ENCODE assay signal across 23 cellular contexts in the genomic region with DNA sequence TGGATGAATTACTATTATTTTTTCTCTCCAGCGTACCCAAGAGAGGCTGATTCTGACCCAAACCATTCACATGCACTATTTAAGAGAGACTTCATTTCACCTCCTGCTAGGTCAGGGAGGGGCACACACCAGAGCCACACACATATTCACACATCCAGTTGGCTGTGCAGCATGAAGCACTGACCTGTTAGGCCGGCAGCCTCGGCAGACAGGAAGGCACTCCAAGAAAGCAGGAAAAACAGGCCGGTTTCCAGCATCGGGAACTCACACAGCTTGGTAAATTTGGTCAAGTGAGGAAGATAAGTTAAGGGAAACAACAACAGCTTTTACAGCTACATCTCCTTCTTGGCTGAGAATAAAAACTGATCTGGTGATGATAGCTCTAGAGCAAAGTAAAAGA.
"Had no signal": no experiment of that assay in that cellular context is flagged by ENCODE, and none has a peak within 500 bp of the region (broad histone marks: within the 10 kb centered on the region; RNA-seq: fewer than 3 reads in every experiment).

No MANE protein-coding gene starts in this region.

- DNase-seq: colonic mucosa; effector memory CD4-positive, alpha-beta T cell; hypothalamus; mammary epithelial cell; mesendoderm; midbrain; naive thymus-derived CD4-positive, alpha-beta T cell; right lobe of liver; small intestine; stimulated activated CD4-positive, alpha-beta T cell treated with anti-CD3 and anti-CD28 coated beads, Interleukin-15, amount 100 ng/mL, for 24 hours; stimulated activated CD4-positive, alpha-beta T cell treated with anti-CD3 and anti-CD28 coated beads, Interleukin-2, amount 100 ng/mL, for 48 hours; stimulated activated naive B cell treated with anti-CD40 and anti-IgM and Interleukin-4, amounts not matched to agents 10 μg/mL and 1 μg/mL and 100 μg/mL, for 72 hours; trophoblast cell had no signal

- H3K4me1 Mint-ChIP-seq: naive thymus-derived CD4-positive, alpha-beta T cell; stimulated activated naive B cell treated with anti-CD40 and anti-IgM and Interleukin-4, amounts not matched to agents 10 μg/mL and 1 μg/mL and 100 μg/mL, for 72 hours had no signal

- H3K9me3 ChIP-seq: colonic mucosa, right lobe of liver, suprapubic skin, vagina had no signal

- H3K4me3 ChIP-seq: colonic mucosa, right lobe of liver, suprapubic skin, vagina had no signal

- H3K27me3 Mint-ChIP-seq: dendritic cell treated with granulocyte-macrophage colony-stimulating factor and Interleukin-4, amounts not matched to agents 40 ng/mL and 50 ng/mL, for 4 days; naive thymus-derived CD4-positive, alpha-beta T cell; stimulated activated naive B cell treated with anti-CD40 and anti-IgM and Interleukin-4, amounts not matched to agents 10 μg/mL and 1 μg/mL and 100 μg/mL, for 72 hours; stimulated activated naive CD8-positive, alpha-beta T cell treated with anti-CD3 and anti-CD28 coated beads, Interleukin-15, Interleukin-2, amounts not matched to agents 100 ng/mL and 50 ng/mL, for 24 hours had no signal

- H3K9ac ChIP-seq: parathyroid adenoma had no signal

- H3K79me2 ChIP-seq: parathyroid adenoma had no signal

- H3K27me3 ChIP-seq: colonic mucosa, right lobe of liver, suprapubic skin, vagina had no signal

- H3K4me3 Mint-ChIP-seq: dendritic cell treated with granulocyte-macrophage colony-stimulating factor and Interleukin-4, amounts not matched to agents 40 ng/mL and 50 ng/mL, for 4 days; naive thymus-derived CD4-positive, alpha-beta T cell; nephron; stimulated activated naive B cell treated with anti-CD40 and anti-IgM and Interleukin-4, amounts not matched to agents 10 μg/mL and 1 μg/mL and 100 μg/mL, for 72 hours; stimulated activated naive CD8-positive, alpha-beta T cell treated with anti-CD3 and anti-CD28 coated beads, Interleukin-15, Interleukin-2, amounts not matched to agents 100 ng/mL and 50 ng/mL, for 24 hours had no signal

- H3K36me3 ChIP-seq: colonic mucosa, right lobe of liver, suprapubic skin, vagina had no signal

- H3K9me3 Mint-ChIP-seq: dendritic cell treated with granulocyte-macrophage colony-stimulating factor and Interleukin-4, amounts not matched to agents 40 ng/mL and 50 ng/mL, for 4 days; nephron; stimulated activated naive B cell treated with anti-CD40 and anti-IgM and Interleukin-4, amounts not matched to agents 10 μg/mL and 1 μg/mL and 100 μg/mL, for 72 hours; stimulated activated naive CD8-positive, alpha-beta T cell treated with anti-CD3 and anti-CD28 coated beads, Interleukin-15, Interleukin-2, amounts not matched to agents 100 ng/mL and 50 ng/mL, for 24 hours had no signal

- H3K27ac ChIP-seq: colonic mucosa, parathyroid adenoma, right lobe of liver, suprapubic skin, vagina had no signal

- H3K4me1 ChIP-seq: colonic mucosa, parathyroid adenoma, right lobe of liver, suprapubic skin, vagina had no signal

- FAIRE-seq: endometrium, frontal cortex, keratinocyte, small intestine had no signal

- ATAC-seq: naive thymus-derived CD4-positive, alpha-beta T cell; right lobe of liver; stimulated activated naive B cell treated with anti-CD40 and anti-IgM and Interleukin-4, amounts not matched to agents 10 μg/mL and 1 μg/mL and 100 μg/mL, for 72 hours had no signal

- H3K27ac Mint-ChIP-seq: dendritic cell treated with granulocyte-macrophage colony-stimulating factor and Interleukin-4, amounts not matched to agents 40 ng/mL and 50 ng/mL, for 4 days; naive thymus-derived CD4-positive, alpha-beta T cell; nephron; progenitor cell of endocrine pancreas; stimulated activated naive B cell treated with anti-CD40 and anti-IgM and Interleukin-4, amounts not matched to agents 10 μg/mL and 1 μg/mL and 100 μg/mL, for 72 hours; stimulated activated naive CD8-positive, alpha-beta T cell treated with anti-CD3 and anti-CD28 coated beads, Interleukin-15, Interleukin-2, amounts not matched to agents 100 ng/mL and 50 ng/mL, for 24 hours had no signal

- H2AFZ ChIP-seq: parathyroid adenoma had no signal
